Comparison of ENCODE assay signal across 1 cellular context in genomic region chr2:67954125-67954748, GRCh38.
TF ChIP-seq lines count a peak whose summit lies in the region.

No MANE protein-coding gene starts in this region.

TF ChIP-seq in HepG2, 621 proteins besides CTCF, POLR2A, EP300 and RAD21 (continued from another document and continues in another):
- TF ChIP-seq, protein P1, sequence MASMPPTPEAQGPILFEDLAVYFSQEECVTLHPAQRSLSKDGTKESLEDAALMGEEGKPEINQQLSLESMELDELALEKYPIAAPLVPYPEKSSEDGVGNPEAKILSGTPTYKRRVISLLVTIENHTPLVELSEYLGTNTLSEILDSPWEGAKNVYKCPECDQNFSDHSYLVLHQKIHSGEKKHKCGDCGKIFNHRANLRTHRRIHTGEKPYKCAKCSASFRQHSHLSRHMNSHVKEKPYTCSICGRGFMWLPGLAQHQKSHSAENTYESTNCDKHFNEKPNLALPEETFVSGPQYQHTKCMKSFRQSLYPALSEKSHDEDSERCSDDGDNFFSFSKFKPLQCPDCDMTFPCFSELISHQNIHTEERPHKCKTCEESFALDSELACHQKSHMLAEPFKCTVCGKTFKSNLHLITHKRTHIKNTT (CRISPR knock-in tag; IDR thresholded peaks at IDR 0.05): no peak
- TF ChIP-seq KAT7 (CRISPR knock-in tag; IDR thresholded peaks at IDR 0.05; ENCODE audit: borderline replicate concordance) (no peak), NFKBIZ (CRISPR knock-in tag; IDR thresholded peaks at IDR 0.05) (no peak), KIAA2018 (CRISPR knock-in tag; IDR thresholded peaks at IDR 0.05; ENCODE audit: borderline replicate concordance) (no peak), STAT5B (CRISPR knock-in tag; IDR thresholded peaks at IDR 0.05) (no peak), MXI1 (IDR thresholded peaks at IDR 0.05; ENCODE audit: borderline replicate concordance, low read depth, low read length) (no peak; the same call in 2 of the 3 replicates), ZNF839 (CRISPR knock-in tag; IDR thresholded peaks at IDR 0.05; ENCODE audit: borderline replicate concordance) (no peak), TMF1 (CRISPR knock-in tag; IDR thresholded peaks at IDR 0.05; ENCODE audit: low read depth) (no peak), ARID3A (IDR thresholded peaks at IDR 0.05; ENCODE audit: low read depth, low read length) (no peak), POLR2AphosphoS2 (IDR thresholded peaks at IDR 0.05; ENCODE audit: low read depth, low read length) (no peak), SUZ12 (IDR thresholded peaks at IDR 0.05; ENCODE audit: low read depth, low read length) (no peak), ZC3H13 (CRISPR knock-in tag; IDR thresholded peaks at IDR 0.05) (no peak), ZKSCAN1 (IDR thresholded peaks at IDR 0.05; ENCODE audit: low read length) (no peak), ZNF737 (CRISPR knock-in tag; IDR thresholded peaks at IDR 0.05; ENCODE audit: borderline replicate concordance) (no peak), ZNF224 (CRISPR knock-in tag; IDR thresholded peaks at IDR 0.05) (no peak), ARNT2 (CRISPR knock-in tag; IDR thresholded peaks at IDR 0.05; ENCODE audit: low read depth) (no peak), ZNF567 (CRISPR knock-in tag; IDR thresholded peaks at IDR 0.05; ENCODE audit: borderline replicate concordance) (no peak), ZSCAN30 (CRISPR knock-in tag; IDR thresholded peaks at IDR 0.05) (no peak)
- TF ChIP-seq, protein P2, sequence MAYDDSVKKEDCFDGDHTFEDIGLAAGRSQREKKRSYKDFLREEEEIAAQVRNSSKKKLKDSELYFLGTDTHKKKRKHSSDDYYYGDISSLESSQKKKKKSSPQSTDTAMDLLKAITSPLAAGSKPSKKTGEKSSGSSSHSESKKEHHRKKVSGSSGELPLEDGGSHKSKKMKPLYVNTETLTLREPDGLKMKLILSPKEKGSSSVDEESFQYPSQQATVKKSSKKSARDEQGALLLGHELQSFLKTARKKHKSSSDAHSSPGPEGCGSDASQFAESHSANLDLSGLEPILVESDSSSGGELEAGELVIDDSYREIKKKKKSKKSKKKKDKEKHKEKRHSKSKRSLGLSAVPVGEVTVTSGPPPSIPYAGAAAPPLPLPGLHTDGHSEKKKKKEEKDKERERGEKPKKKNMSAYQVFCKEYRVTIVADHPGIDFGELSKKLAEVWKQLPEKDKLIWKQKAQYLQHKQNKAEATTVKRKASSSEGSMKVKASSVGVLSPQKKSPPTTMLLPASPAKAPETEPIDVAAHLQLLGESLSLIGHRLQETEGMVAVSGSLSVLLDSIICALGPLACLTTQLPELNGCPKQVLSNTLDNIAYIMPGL (CRISPR knock-in tag; IDR thresholded peaks at IDR 0.05; ENCODE audit: borderline replicate concordance in 1 of 2, low read depth in 1 of 2): no peak; a peak in 1 of 4 replicates
- TF ChIP-seq, protein P3, sequence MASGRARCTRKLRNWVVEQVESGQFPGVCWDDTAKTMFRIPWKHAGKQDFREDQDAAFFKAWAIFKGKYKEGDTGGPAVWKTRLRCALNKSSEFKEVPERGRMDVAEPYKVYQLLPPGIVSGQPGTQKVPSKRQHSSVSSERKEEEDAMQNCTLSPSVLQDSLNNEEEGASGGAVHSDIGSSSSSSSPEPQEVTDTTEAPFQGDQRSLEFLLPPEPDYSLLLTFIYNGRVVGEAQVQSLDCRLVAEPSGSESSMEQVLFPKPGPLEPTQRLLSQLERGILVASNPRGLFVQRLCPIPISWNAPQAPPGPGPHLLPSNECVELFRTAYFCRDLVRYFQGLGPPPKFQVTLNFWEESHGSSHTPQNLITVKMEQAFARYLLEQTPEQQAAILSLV (CRISPR knock-in tag; IDR thresholded peaks at IDR 0.05; ENCODE audit: borderline replicate concordance): peak; percentile 78; the same call in 1 of the 2 replicates
- TF ChIP-seq, protein P4, sequence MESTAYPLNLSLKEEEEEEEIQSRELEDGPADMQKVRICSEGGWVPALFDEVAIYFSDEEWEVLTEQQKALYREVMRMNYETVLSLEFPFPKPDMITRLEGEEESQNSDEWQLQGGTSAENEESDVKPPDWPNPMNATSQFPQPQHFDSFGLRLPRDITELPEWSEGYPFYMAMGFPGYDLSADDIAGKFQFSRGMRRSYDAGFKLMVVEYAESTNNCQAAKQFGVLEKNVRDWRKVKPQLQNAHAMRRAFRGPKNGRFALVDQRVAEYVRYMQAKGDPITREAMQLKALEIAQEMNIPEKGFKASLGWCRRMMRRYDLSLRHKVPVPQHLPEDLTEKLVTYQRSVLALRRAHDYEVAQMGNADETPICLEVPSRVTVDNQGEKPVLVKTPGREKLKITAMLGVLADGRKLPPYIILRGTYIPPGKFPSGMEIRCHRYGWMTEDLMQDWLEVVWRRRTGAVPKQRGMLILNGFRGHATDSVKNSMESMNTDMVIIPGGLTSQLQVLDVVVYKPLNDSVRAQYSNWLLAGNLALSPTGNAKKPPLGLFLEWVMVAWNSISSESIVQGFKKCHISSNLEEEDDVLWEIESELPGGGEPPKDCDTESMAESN (CRISPR knock-in tag; conservative IDR thresholded peaks at IDR 0.05): no peak
- TF ChIP-seq, protein P5, sequence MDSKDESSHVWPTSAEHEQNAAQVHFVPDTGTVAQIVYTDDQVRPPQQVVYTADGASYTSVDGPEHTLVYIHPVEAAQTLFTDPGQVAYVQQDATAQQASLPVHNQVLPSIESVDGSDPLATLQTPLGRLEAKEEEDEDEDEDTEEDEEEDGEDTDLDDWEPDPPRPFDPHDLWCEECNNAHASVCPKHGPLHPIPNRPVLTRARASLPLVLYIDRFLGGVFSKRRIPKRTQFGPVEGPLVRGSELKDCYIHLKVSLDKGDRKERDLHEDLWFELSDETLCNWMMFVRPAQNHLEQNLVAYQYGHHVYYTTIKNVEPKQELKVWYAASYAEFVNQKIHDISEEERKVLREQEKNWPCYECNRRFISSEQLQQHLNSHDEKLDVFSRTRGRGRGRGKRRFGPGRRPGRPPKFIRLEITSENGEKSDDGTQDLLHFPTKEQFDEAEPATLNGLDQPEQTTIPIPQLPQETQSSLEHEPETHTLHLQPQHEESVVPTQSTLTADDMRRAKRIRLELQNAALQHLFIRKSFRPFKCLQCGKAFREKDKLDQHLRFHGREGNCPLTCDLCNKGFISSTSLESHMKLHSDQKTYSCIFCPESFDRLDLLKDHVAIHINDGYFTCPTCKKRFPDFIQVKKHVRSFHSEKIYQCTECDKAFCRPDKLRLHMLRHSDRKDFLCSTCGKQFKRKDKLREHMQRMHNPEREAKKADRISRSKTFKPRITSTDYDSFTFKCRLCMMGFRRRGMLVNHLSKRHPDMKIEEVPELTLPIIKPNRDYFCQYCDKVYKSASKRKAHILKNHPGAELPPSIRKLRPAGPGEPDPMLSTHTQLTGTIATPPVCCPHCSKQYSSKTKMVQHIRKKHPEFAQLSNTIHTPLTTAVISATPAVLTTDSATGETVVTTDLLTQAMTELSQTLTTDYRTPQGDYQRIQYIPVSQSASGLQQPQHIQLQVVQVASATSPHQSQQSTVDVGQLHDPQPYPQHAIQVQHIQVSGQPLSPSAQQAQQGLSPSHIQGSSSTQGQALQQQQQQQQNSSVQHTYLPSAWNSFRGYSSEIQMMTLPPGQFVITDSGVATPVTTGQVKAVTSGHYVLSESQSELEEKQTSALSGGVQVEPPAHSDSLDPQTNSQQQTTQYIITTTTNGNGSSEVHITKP (CRISPR knock-in tag; IDR thresholded peaks at IDR 0.05; ENCODE audit: low read depth): no peak
- TF ChIP-seq, protein P6, sequence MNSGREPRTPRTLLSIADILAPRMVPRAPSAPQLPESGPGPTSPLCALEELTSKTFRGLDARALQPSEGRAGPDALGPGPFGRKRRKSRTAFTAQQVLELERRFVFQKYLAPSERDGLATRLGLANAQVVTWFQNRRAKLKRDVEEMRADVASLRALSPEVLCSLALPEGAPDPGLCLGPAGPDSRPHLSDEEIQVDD (CRISPR knock-in tag; IDR thresholded peaks at IDR 0.05; ENCODE audit: borderline replicate concordance): no peak
- TF ChIP-seq, protein P7, sequence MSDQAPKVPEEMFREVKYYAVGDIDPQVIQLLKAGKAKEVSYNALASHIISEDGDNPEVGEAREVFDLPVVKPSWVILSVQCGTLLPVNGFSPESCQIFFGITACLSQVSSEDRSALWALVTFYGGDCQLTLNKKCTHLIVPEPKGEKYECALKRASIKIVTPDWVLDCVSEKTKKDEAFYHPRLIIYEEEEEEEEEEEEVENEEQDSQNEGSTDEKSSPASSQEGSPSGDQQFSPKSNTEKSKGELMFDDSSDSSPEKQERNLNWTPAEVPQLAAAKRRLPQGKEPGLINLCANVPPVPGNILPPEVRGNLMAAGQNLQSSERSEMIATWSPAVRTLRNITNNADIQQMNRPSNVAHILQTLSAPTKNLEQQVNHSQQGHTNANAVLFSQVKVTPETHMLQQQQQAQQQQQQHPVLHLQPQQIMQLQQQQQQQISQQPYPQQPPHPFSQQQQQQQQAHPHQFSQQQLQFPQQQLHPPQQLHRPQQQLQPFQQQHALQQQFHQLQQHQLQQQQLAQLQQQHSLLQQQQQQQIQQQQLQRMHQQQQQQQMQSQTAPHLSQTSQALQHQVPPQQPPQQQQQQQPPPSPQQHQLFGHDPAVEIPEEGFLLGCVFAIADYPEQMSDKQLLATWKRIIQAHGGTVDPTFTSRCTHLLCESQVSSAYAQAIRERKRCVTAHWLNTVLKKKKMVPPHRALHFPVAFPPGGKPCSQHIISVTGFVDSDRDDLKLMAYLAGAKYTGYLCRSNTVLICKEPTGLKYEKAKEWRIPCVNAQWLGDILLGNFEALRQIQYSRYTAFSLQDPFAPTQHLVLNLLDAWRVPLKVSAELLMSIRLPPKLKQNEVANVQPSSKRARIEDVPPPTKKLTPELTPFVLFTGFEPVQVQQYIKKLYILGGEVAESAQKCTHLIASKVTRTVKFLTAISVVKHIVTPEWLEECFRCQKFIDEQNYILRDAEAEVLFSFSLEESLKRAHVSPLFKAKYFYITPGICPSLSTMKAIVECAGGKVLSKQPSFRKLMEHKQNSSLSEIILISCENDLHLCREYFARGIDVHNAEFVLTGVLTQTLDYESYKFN (CRISPR knock-in tag; conservative IDR thresholded peaks at IDR 0.05): peak; percentile 86
- TF ChIP-seq, protein P8, sequence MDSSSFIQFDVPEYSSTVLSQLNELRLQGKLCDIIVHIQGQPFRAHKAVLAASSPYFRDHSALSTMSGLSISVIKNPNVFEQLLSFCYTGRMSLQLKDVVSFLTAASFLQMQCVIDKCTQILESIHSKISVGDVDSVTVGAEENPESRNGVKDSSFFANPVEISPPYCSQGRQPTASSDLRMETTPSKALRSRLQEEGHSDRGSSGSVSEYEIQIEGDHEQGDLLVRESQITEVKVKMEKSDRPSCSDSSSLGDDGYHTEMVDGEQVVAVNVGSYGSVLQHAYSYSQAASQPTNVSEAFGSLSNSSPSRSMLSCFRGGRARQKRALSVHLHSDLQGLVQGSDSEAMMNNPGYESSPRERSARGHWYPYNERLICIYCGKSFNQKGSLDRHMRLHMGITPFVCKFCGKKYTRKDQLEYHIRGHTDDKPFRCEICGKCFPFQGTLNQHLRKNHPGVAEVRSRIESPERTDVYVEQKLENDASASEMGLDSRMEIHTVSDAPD (CRISPR knock-in tag; IDR thresholded peaks at IDR 0.05): no peak
